Comparison of ENCODE assay signal across 22 cellular contexts in the genomic region with DNA sequence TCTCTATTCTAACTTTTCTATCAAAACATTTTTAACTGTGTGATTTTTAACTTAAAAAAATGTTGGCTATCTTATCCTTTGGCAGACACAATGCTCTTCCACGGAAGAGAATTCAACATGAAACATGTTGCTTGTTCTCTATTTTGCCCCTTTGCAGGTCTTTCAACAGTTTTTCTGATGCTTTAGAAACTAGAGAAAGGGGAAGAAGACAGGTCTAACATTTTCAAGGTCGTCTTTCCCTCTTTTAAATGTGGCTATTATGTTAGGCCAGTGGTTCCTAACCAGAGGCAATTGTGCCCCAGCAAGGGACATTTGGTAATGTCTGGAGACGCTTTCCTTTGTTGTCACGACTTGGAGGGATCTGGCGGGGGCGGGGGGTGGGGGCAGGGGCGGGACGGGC.
DNase-seq lines count a peak whose midpoint lies in the region; ATAC-seq and TF ChIP-seq lines count a peak whose summit lies in the region.
"Had no signal": no experiment of that assay in that cellular context is flagged by ENCODE, and none has a peak within 500 bp of the region (broad histone marks: within the 10 kb centered on the region; RNA-seq: fewer than 3 reads in every experiment).

No MANE protein-coding gene starts in this region.

- H3K27me3 Mint-ChIP-seq in activated CD4-positive, alpha-beta T cell treated with anti-CD3 and anti-CD28 coated beads, Interleukin-2, amount 10 ng/mL, durations not matched to agents 24 days and 14 days: no peaks in the 10 kb centered on the region
- H3K27me3 Mint-ChIP-seq in IgD-negative memory B cell: no peaks in the 10 kb centered on the region
- H3K27me3 Mint-ChIP-seq in naive thymus-derived CD4-positive, alpha-beta T cell: no peaks in the 10 kb centered on the region

- BruUV-seq in OCI-LY7 (replicated peaks; lab: Mats Ljungman, UMichigan): no TSS peak

- H3K9me3 ChIP-seq in OCI-LY7 (ENCODE audit: low read length): no peaks in the 10 kb centered on the region
- H3K9me3 ChIP-seq in naive thymus-derived CD4-positive, alpha-beta T cell (ENCODE audit: control insufficient read depth in 2 of 3, low read length in 3 of 3): no peaks in the 10 kb centered on the region
- H3K9me3 ChIP-seq: lower lobe of right lung, upper lobe of left lung had no signal

- CTCF ChIA-PET in OCI-LY7 (lab: Charles Lee; ENCODE audit: unreplicated experiment): no interaction called here
- CTCF ChIA-PET in naive thymus-derived CD4-positive, alpha-beta T cell (lab: Charles Lee): no interaction called here

- peak overlapping the region; percentile 20 for H3K27ac Mint-ChIP-seq in activated CD4-positive, alpha-beta T cell treated with anti-CD3 and anti-CD28 coated beads, Interleukin-2, amount 10 ng/mL, durations not matched to agents 24 days and 14 days
- H3K27ac Mint-ChIP-seq in IgD-negative memory B cell: peak overlapping the region in 2 of 3 donors; percentile 0 to 12
- H3K27ac Mint-ChIP-seq in naive thymus-derived CD4-positive, alpha-beta T cell: peak overlapping the region in 3 of 9 donors; percentile 18 to 86 (median 59)

- intact Hi-C loops in activated CD4-positive, alpha-beta T cell treated with anti-CD3 and anti-CD28 coated beads, Interleukin-2, amount 10 ng/mL, durations not matched to agents 24 days and 14 days (cut with micrococcal nuclease): loop anchor here (5.0 kb wide), 1 partner anchor 235 kb away; no protein-coding TSS in a partner anchor
- intact Hi-C loops in OCI-LY7 (cut with micrococcal nuclease; ENCODE audit: unreplicated experiment) (loop anchor here (5.0 kb wide), 1 partner anchor 40 kb away; no protein-coding TSS in a partner anchor), posterior vena cava (cut with DNase I) (no loop called here)
- intact Hi-C loops in naive thymus-derived CD4-positive, alpha-beta T cell (cut with micrococcal nuclease): no loop called here

- 0 out of 2 replicates have a peak, but pooled peaks cover 2% of the 10 kb centered on the region for H3K36me3 ChIP-seq in OCI-LY7 (ENCODE audit: insufficient read depth, low read length)
- peaks cover 0 to 4% (median 0%) of the 10 kb centered on the region in 3 experiments for H3K36me3 ChIP-seq in naive thymus-derived CD4-positive, alpha-beta T cell (ENCODE audit: control insufficient read depth in 2 of 3, insufficient read depth in 3 of 3, low read length in 3 of 3)
- H3K36me3 ChIP-seq: lower lobe of right lung, upper lobe of left lung had no signal

- peaks cover 41% of the 10 kb centered on the region for H3K4me1 Mint-ChIP-seq in activated CD4-positive, alpha-beta T cell treated with anti-CD3 and anti-CD28 coated beads, Interleukin-2, amount 10 ng/mL, durations not matched to agents 24 days and 14 days
- peaks cover 18 to 25% (median 23%) of the 10 kb centered on the region in 3 donors for H3K4me1 Mint-ChIP-seq in IgD-negative memory B cell
- H3K4me1 Mint-ChIP-seq in naive thymus-derived CD4-positive, alpha-beta T cell: peaks cover 21 to 83% (median 71%) of the 10 kb centered on the region in 7 donors

- peaks cover 13% of the 10 kb centered on the region; the same call in 1 of the 2 replicates for H3K79me2 ChIP-seq in OCI-LY7 (ENCODE audit: insufficient read depth, low read depth, low read length)

- peak overlapping the region; percentile 58 for H3K4me2 ChIP-seq in OCI-LY7 (ENCODE audit: low read length)
- H3K4me2 ChIP-seq: KMS-11 had no signal

- H3K27ac ChIP-seq in OCI-LY7 (ENCODE audit: low read depth, low read length, poor library complexity, severe bottlenecking): peak overlapping the region; percentile 57
- H3K27ac ChIP-seq in naive thymus-derived CD4-positive, alpha-beta T cell (ENCODE audit: low read depth, low read length): peak overlapping the region; percentile 41
- H3K27ac ChIP-seq: foreskin keratinocyte, KMS-11, lower lobe of right lung, upper lobe of left lung had no signal

- no peak overlapping the region for H3K4me3 Mint-ChIP-seq in activated CD4-positive, alpha-beta T cell treated with anti-CD3 and anti-CD28 coated beads, Interleukin-2, amount 10 ng/mL, durations not matched to agents 24 days and 14 days
- H3K4me3 Mint-ChIP-seq in IgD-negative memory B cell: peak overlapping the region in 1 of 4 donors; percentile 63
- H3K4me3 Mint-ChIP-seq in naive thymus-derived CD4-positive, alpha-beta T cell: peak overlapping the region in 2 of 10 donors; percentile 18 to 50

- H4K20me1 ChIP-seq in OCI-LY7 (ENCODE audit: insufficient read depth, low read length): no peaks in the 10 kb centered on the region

- H3K9me2 ChIP-seq in OCI-LY7 (ENCODE audit: insufficient read depth, low read length): no peaks in the 10 kb centered on the region

- no peak overlapping the region for H3K4me3 ChIP-seq in OCI-LY7 (ENCODE audit: low read depth, low read length, poor library complexity, severe bottlenecking)
- no peak overlapping the region for H3K4me3 ChIP-seq in naive thymus-derived CD4-positive, alpha-beta T cell (ENCODE audit: low read length)
- H3K4me3 ChIP-seq: lower lobe of right lung, skin epidermis, upper lobe of left lung had no signal

- no peak for TF ChIP-seq CTCF in OCI-LY7 (conservative IDR thresholded peaks at IDR 0.05; ENCODE audit: low read length)

- DNase-seq in activated CD4-positive, alpha-beta T cell treated with anti-CD3 and anti-CD28 coated beads, Interleukin-2, amount 10 ng/mL, durations not matched to agents 24 days and 14 days: no peak
- DNase-seq in activated CD4-positive, alpha-beta T cell treated with anti-CD3 and anti-CD28 coated beads, Interleukin-2, amount 50 U/mL, for 4 hours: no peak
- DNase-seq in OCI-LY7 (ENCODE audit: low spot score) (peak; percentile 45), NCI-H2227 (lab: John Stamatoyannopoulos, UW; ENCODE audit: unreplicated experiment) (no peak), NCI-H748 treated with DMSO at 0.1 percent for 48 hours (lab: John Stamatoyannopoulos, UW) (no peak), posterior vena cava (ENCODE audit: low spot score) (no peak)
- no peak for DNase-seq in naive thymus-derived CD4-positive, alpha-beta T cell
- DNase-seq: activated naive CD4-positive, alpha-beta T cell treated with anti-CD3 and anti-CD28 coated beads, Interleukin-2, amount 50 U/mL, for 16 hours; activated T-cell treated with anti-CD3 and anti-CD28 coated beads, Interleukin-2, amount 50 U/mL, for 1 hour; Calu3; erythroblast; foreskin keratinocyte; lower lobe of right lung; NCI-H1105; NCI-H2081; NCI-H446 treated with DMSO at 0.1 percent for 48 hours; stimulated activated CD4-positive, alpha-beta T cell treated with anti-CD3 and anti-CD28 coated beads, Interleukin-2, amount 100 ng/mL, for 48 hours; T-helper 1 cell; upper lobe of left lung had no signal

- H2AFZ ChIP-seq in OCI-LY7 (ENCODE audit: low read length): no peak overlapping the region

- POLR2A ChIA-PET in OCI-LY7 (lab: Charles Lee): interaction anchor here (1.6 to 3.6 kb wide), 2 partner anchors 12 to 20 kb away, joined by 5 to 14 read pairs; no protein-coding TSS in a partner anchor
- POLR2A ChIA-PET in naive thymus-derived CD4-positive, alpha-beta T cell (lab: Charles Lee): interaction anchor here (0.7 to 1.1 kb wide), 2 partner anchors 19 to 113 kb away, joined by 3 read pairs; no protein-coding TSS in a partner anchor

- peaks cover 36% of the 10 kb centered on the region for H3K36me3 Mint-ChIP-seq in activated CD4-positive, alpha-beta T cell treated with anti-CD3 and anti-CD28 coated beads, Interleukin-2, amount 10 ng/mL, durations not matched to agents 24 days and 14 days (ENCODE audit: low read depth)
- peaks cover 3% of the 10 kb centered on the region for H3K36me3 Mint-ChIP-seq in IgD-negative memory B cell
- H3K36me3 Mint-ChIP-seq in naive thymus-derived CD4-positive, alpha-beta T cell: peaks cover 0 to 46% (median 22%) of the 10 kb centered on the region in 5 donors

- ATAC-seq in naive thymus-derived CD4-positive, alpha-beta T cell: no peak
- ATAC-seq: foreskin keratinocyte, lower lobe of right lung had no signal

- H3K9me3 Mint-ChIP-seq in activated CD4-positive, alpha-beta T cell treated with anti-CD3 and anti-CD28 coated beads, Interleukin-2, amount 10 ng/mL, durations not matched to agents 24 days and 14 days: peaks cover 3% of the 10 kb centered on the region
- no peaks in the 10 kb centered on the region for H3K9me3 Mint-ChIP-seq in IgD-negative memory B cell
- no peaks in the 10 kb centered on the region for H3K9me3 Mint-ChIP-seq in naive thymus-derived CD4-positive, alpha-beta T cell

- peaks cover 66% of the 10 kb centered on the region for H3K4me1 ChIP-seq in OCI-LY7 (ENCODE audit: insufficient read depth, low read length, poor library complexity, severe bottlenecking)
- peaks cover 33 to 44% of the 10 kb centered on the region in 2 donors for H3K4me1 ChIP-seq in naive thymus-derived CD4-positive, alpha-beta T cell (ENCODE audit: control insufficient read depth in 2 of 2, insufficient read depth in 2 of 2, low read length in 2 of 2)
- H3K4me1 ChIP-seq: lower lobe of right lung, upper lobe of left lung had no signal

- no peaks in the 10 kb centered on the region for H3K27me3 ChIP-seq in naive thymus-derived CD4-positive, alpha-beta T cell (ENCODE audit: control insufficient read depth in 2 of 2, insufficient read depth in 2 of 2, low read length in 2 of 2)
- H3K27me3 ChIP-seq: foreskin keratinocyte, upper lobe of left lung had no signal

Comparison
In these comparisons a context has a peak if more than half of its experiments do, and no peak if none do; other contexts are left out.
1. intact Hi-C loops: an anchor here in activated CD4-positive, alpha-beta T cell treated with anti-CD3 and anti-CD28 coated beads, Interleukin-2, amount 10 ng/mL, durations not matched to agents 24 days and 14 days (5.0 kb wide) and OCI-LY7 (5.0 kb wide); none called in naive thymus-derived CD4-positive, alpha-beta T cell and posterior vena cava.